ENCODE assay signal across 2 cellular contexts in genomic region chr21:35603471-35603870, GRCh38.
TF ChIP-seq lines count a peak whose summit lies in the region.

No MANE protein-coding gene starts in this region.

TF ChIP-seq in HEK293, 187 proteins besides CTCF, POLR2A, EP300 and RAD21:
- TF ChIP-seq ZNF561 (tag by site-specific recombination; IDR thresholded peaks at IDR 0.05; ENCODE audit: borderline replicate concordance) (no peak), ZNF146 (tag by site-specific recombination; IDR thresholded peaks at IDR 0.05) (no peak), ZBTB20 (tag by site-specific recombination; IDR thresholded peaks at IDR 0.05) (peak; percentile 34; the same call in 1 of the 2 replicates), ZNF423 (tag by site-specific recombination; IDR thresholded peaks at IDR 0.05) (peak; percentile 55; the same call in 1 of the 2 replicates), SCRT2 (tag by site-specific recombination; IDR thresholded peaks at IDR 0.05) (0 out of 2 replicates have a peak, but pooled peaks have one; percentile 13), GLI4 (tag by site-specific recombination; IDR thresholded peaks at IDR 0.05) (no peak), GLIS1 (tag by site-specific recombination; IDR thresholded peaks at IDR 0.05) (peak; percentile 94), ZIC2 (tag by site-specific recombination; IDR thresholded peaks at IDR 0.05) (peak; percentile 98)

TF ChIP-seq in K562, 482 proteins besides CTCF, POLR2A, EP300 and RAD21:
- no peak for TF ChIP-seq ZNF589 (CRISPR knock-in tag; IDR thresholded peaks at IDR 0.05; ENCODE audit: low read depth)
- no peak for TF ChIP-seq E4F1 (CRISPR knock-in tag; IDR thresholded peaks at IDR 0.05; ENCODE audit: borderline replicate concordance)
- no peak for TF ChIP-seq ZNF124 (CRISPR knock-in tag; IDR thresholded peaks at IDR 0.05)
- no peak for TF ChIP-seq HNRNPH1 (optimal IDR thresholded peaks at IDR 0.05; ENCODE audit: low read depth, low read length)
- no peak for TF ChIP-seq HNRNPUL1 (IDR thresholded peaks at IDR 0.05; ENCODE audit: low read length)
- TF ChIP-seq CHCHD3 (CRISPR knock-in tag; IDR thresholded peaks at IDR 0.05), result no peak
- no peak for TF ChIP-seq ZBTB26 (CRISPR knock-in tag; IDR thresholded peaks at IDR 0.05)
- no peak for TF ChIP-seq SRSF1 (IDR thresholded peaks at IDR 0.05; ENCODE audit: low read depth, low read length)
- no peak for TF ChIP-seq MLX (CRISPR knock-in tag; conservative IDR thresholded peaks at IDR 0.05)
- TF ChIP-seq RNF219 (CRISPR knock-in tag; IDR thresholded peaks at IDR 0.05), result no peak
- TF ChIP-seq ZNF143 (CRISPR knock-in tag; IDR thresholded peaks at IDR 0.05), result no peak
- no peak for TF ChIP-seq IFI16 (CRISPR knock-in tag; IDR thresholded peaks at IDR 0.05)
- no peak for TF ChIP-seq ZNF263 (CRISPR knock-in tag; IDR thresholded peaks at IDR 0.05; ENCODE audit: borderline replicate concordance)
